1 cellular context compared by ENCODE assay signal in the genomic region with DNA sequence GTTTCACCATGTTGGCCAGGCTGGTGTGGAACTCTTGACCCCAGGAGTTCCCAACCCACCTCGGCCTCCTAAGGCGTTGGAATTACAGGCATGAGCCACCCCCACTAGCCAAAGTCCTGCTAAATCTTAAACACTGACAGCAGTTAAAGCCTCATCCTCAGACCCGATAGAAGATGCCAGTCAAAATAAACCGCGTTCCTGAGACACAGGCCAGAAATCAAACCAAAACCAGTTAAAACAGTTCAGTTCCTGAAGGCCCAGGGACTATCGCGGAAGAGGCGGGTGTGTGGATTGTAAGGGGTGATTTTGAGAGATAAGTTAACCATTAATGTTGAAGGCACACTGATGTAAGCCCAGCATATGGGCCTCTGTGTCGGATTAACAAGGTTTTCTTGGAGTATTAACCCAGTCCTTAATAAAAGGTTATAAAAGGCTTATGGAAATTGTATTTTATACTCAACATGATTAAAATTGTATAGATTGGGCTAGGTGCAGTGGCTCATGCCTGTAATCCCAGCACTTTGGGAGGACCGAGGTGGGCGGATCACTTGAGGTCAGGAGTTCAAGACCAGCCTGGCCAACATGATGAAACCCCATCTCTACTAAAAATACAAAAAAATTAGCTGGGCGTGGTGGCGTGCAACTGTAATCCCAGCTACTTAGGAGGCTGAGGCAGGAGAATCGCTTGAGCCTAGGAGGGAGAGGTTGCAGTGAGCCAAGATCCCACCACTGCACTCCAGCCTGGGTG.
TF ChIP-seq lines count a peak whose summit lies in the region.

No MANE protein-coding gene starts in this region.

TF ChIP-seq in HepG2, 621 proteins besides CTCF, POLR2A, EP300 and RAD21:
- TF ChIP-seq PHF21A (CRISPR knock-in tag; IDR thresholded peaks at IDR 0.05) (peak; percentile 17; the same call in 1 of the 2 replicates), ZFX (CRISPR knock-in tag; IDR thresholded peaks at IDR 0.05; ENCODE audit: low read depth) (peak; percentile 20; the same call in 1 of the 2 replicates), AHR (CRISPR knock-in tag; IDR thresholded peaks at IDR 0.05) (no peak), THYN1 (CRISPR knock-in tag; IDR thresholded peaks at IDR 0.05; ENCODE audit: borderline replicate concordance, low read depth) (no peak), ZNF570 (CRISPR knock-in tag; IDR thresholded peaks at IDR 0.05; ENCODE audit: borderline replicate concordance) (no peak), MBNL3 (CRISPR knock-in tag; conservative IDR thresholded peaks at IDR 0.05) (no peak), HOXA5 (CRISPR knock-in tag; IDR thresholded peaks at IDR 0.05) (no peak), ZNF550 (CRISPR knock-in tag; IDR thresholded peaks at IDR 0.05; ENCODE audit: borderline replicate concordance) (no peak), ZNF263 (CRISPR knock-in tag; IDR thresholded peaks at IDR 0.05) (peak; percentile 79), RELA (CRISPR knock-in tag; IDR thresholded peaks at IDR 0.05) (no peak), ZNF556 (CRISPR knock-in tag; IDR thresholded peaks at IDR 0.05; ENCODE audit: borderline replicate concordance) (no peak), PAF1 (CRISPR knock-in tag; IDR thresholded peaks at IDR 0.05) (no peak), ARNT2 (CRISPR knock-in tag; IDR thresholded peaks at IDR 0.05; ENCODE audit: low read depth) (no peak)
- TF ChIP-seq, protein P1, sequence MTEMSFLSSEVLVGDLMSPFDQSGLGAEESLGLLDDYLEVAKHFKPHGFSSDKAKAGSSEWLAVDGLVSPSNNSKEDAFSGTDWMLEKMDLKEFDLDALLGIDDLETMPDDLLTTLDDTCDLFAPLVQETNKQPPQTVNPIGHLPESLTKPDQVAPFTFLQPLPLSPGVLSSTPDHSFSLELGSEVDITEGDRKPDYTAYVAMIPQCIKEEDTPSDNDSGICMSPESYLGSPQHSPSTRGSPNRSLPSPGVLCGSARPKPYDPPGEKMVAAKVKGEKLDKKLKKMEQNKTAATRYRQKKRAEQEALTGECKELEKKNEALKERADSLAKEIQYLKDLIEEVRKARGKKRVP (CRISPR knock-in tag; IDR thresholded peaks at IDR 0.05): peak in 1 of 2 experiments; percentile 39; a peak in 1 of 4 replicates
